ENCODE assay signal across 8 cellular contexts in genomic region chr17:30336369-30337171, GRCh38. TPM values are rescaled to one million over a fixed set of nuclear protein-coding genes. Genes with fewer than 3 reads are reported as not detected.
A peak's percentile ranks its signal among the peaks of the same experiment; 100 is the strongest.
DNase-seq lines count a peak whose midpoint lies in the region; ATAC-seq and TF ChIP-seq lines count a peak whose summit lies in the region.

No MANE protein-coding gene starts in this region.

- peaks cover 3% of the 10 kb centered on the region for H3K27me3 Mint-ChIP-seq in activated CD4-positive, alpha-beta memory T cell treated with anti-CD3 and anti-CD28 coated beads, Interleukin-2, amount 10 ng/mL, durations not matched to agents 7 days and 5 days

- H3K27me3 ChIP-seq in BJ (ENCODE audit: control insufficient read depth, insufficient read depth, low read length): no peaks in the 10 kb centered on the region
- H3K27me3 ChIP-seq in prostate gland (replicated peaks; ENCODE audit: insufficient read depth): no peaks in the 10 kb centered on the region

- peak; percentile 40; the same call in 1 of the 2 replicates for TF ChIP-seq CTCF in BJ (IDR thresholded peaks at IDR 0.05; ENCODE audit: insufficient read depth, low read depth, low read length)
- peak; percentile 65 for TF ChIP-seq CTCF in epithelial cell of esophagus (IDR thresholded peaks at IDR 0.05; ENCODE audit: insufficient read depth, low read depth, low read length, missing control alignments)
- TF ChIP-seq CTCF in prostate gland (IDR thresholded peaks at IDR 0.05): peak in 3 of 4 experiments; percentile 37 to 61 (median 51)

- intact Hi-C loops in prostate gland (cut with DNase I): no loop called here

- WGBS in prostate gland: 63% methylated on average over 8 of the region's 8 CpGs

- CTCF ChIA-PET in BJ (lab: Yijun Ruan, JAX): interaction anchor here (0.6 to 4.3 kb wide), 14 partner anchors 9 to 380 kb away, joined by 3 to 20 read pairs (median 4); no protein-coding TSS in a partner anchor
- CTCF ChIA-PET in activated CD4-positive, alpha-beta memory T cell treated with anti-CD3 and anti-CD28 coated beads, Interleukin-2, amount 10 ng/mL, durations not matched to agents 7 days and 5 days (lab: Charles Lee): interaction anchor here (0.5 to 9.5 kb wide), 43 partner anchors 9 to 1591 kb away, joined by 3 to 169 read pairs (median 6); partner anchors contain the start of genes BLMH, CPD, GOSR1 and SLC6A4

- H3K4me1 Mint-ChIP-seq in activated CD4-positive, alpha-beta memory T cell treated with anti-CD3 and anti-CD28 coated beads, Interleukin-2, amount 10 ng/mL, durations not matched to agents 7 days and 5 days: peaks cover 38% of the 10 kb centered on the region

- no peaks in the 10 kb centered on the region for H3K36me3 Mint-ChIP-seq in activated CD4-positive, alpha-beta memory T cell treated with anti-CD3 and anti-CD28 coated beads, Interleukin-2, amount 10 ng/mL, durations not matched to agents 7 days and 5 days (ENCODE audit: low read depth)

- H3K36me3 ChIP-seq in BJ (ENCODE audit: control insufficient read depth, insufficient read depth, low read length) (no peaks in the 10 kb centered on the region), prostate gland (no peaks in the 10 kb centered on the region)

- H3K27ac ChIP-seq in prostate gland: no peak overlapping the region

- peaks cover 10% of the 10 kb centered on the region for H3K4me1 ChIP-seq in prostate gland (replicated peaks)

- H3K27ac Mint-ChIP-seq in activated CD4-positive, alpha-beta memory T cell treated with anti-CD3 and anti-CD28 coated beads, Interleukin-2, amount 10 ng/mL, durations not matched to agents 7 days and 5 days: peak overlapping the region; percentile 34

- POLR2A ChIA-PET in BJ (lab: Charles Lee): no interaction called here
- POLR2A ChIA-PET in activated CD4-positive, alpha-beta memory T cell treated with anti-CD3 and anti-CD28 coated beads, Interleukin-2, amount 10 ng/mL, durations not matched to agents 7 days and 5 days (lab: Charles Lee): interaction anchor here (1.0 to 1.5 kb wide), 5 partner anchors 10 to 232 kb away, joined by 3 to 9 read pairs (median 3); partner anchors contain the start of gene BLMH

- ATAC-seq in HG03469 (IDR thresholded peaks at IDR 0.05; ENCODE audit: unreplicated experiment) (no peak), GM21367 (IDR thresholded peaks at IDR 0.05; ENCODE audit: unreplicated experiment) (no peak)

- DNase-seq in BJ (ENCODE audit: low read depth): no peak
- peak; percentile 64 for DNase-seq in HCEC 1CT
- DNase-seq in NCI-H748 treated with DMSO at 0.1 percent for 48 hours (lab: John Stamatoyannopoulos, UW): peak; percentile 96
- peak; percentile 63 for DNase-seq in activated CD4-positive, alpha-beta memory T cell treated with anti-CD3 and anti-CD28 coated beads, Interleukin-2, amount 10 ng/mL, durations not matched to agents 7 days and 5 days
- peak; percentile 75 for DNase-seq in epithelial cell of esophagus (ENCODE audit: low read depth)
- DNase-seq in prostate gland (ENCODE audit: low spot score): no peak

- no peak for TF ChIP-seq POLR2A in prostate gland (IDR thresholded peaks at IDR 0.05)

- no peak overlapping the region for H3K4me3 ChIP-seq in BJ (ENCODE audit: low read depth, low read length)
- no peak overlapping the region for H3K4me3 ChIP-seq in epithelial cell of esophagus (ENCODE audit: low read length)
- no peak overlapping the region for H3K4me3 ChIP-seq in prostate gland

- no peak overlapping the region for H3K4me3 Mint-ChIP-seq in activated CD4-positive, alpha-beta memory T cell treated with anti-CD3 and anti-CD28 coated beads, Interleukin-2, amount 10 ng/mL, durations not matched to agents 7 days and 5 days

- H3K9me3 ChIP-seq in prostate gland: no peaks in the 10 kb centered on the region

- no peaks in the 10 kb centered on the region for H3K9me3 Mint-ChIP-seq in activated CD4-positive, alpha-beta memory T cell treated with anti-CD3 and anti-CD28 coated beads, Interleukin-2, amount 10 ng/mL, durations not matched to agents 7 days and 5 days

RNA-seq across cellular contexts. Expression of gene TMIGD1, which starts 2.7 kb away (rescaled TPM):
- polyA plus RNA-seq in BJ (2011; rRNA removed): not detected in 2 replicates
- not detected in 2 replicates for polyA minus RNA-seq in BJ (2011; rRNA and poly(A)+ RNA removed)
- total RNA-seq in activated CD4-positive, alpha-beta memory T cell treated with anti-CD3 and anti-CD28 coated beads, Interleukin-2, amount 10 ng/mL, durations not matched to agents 7 days and 5 days: not detected
- not detected for total RNA-seq in prostate gland

RNA-seq across cellular contexts. Expression of gene CPD, which starts 42.2 kb away (rescaled TPM):
- polyA plus RNA-seq in BJ (2011; rRNA removed): 65.4 and 78.5 TPM in 2 replicates
- 57.2 and 59.8 TPM in 2 replicates for polyA minus RNA-seq in BJ (2011; rRNA and poly(A)+ RNA removed)
- 10 to 100 TPM; 28.7 to 32.3 TPM for total RNA-seq in activated CD4-positive, alpha-beta memory T cell treated with anti-CD3 and anti-CD28 coated beads, Interleukin-2, amount 10 ng/mL, durations not matched to agents 7 days and 5 days
- 100 to 1,000 TPM; 102 to 126 TPM for total RNA-seq in prostate gland

RNA-seq across cellular contexts. Expression of gene BLMH, which starts 44.8 kb away (rescaled TPM):
- polyA plus RNA-seq in BJ (2011; rRNA removed): 10.7 and 13.9 TPM in 2 replicates
- 8.2 and 12.8 TPM in 2 replicates for polyA minus RNA-seq in BJ (2011; rRNA and poly(A)+ RNA removed)
- 10 to 100 TPM; 47.3 to 52.8 TPM for total RNA-seq in activated CD4-positive, alpha-beta memory T cell treated with anti-CD3 and anti-CD28 coated beads, Interleukin-2, amount 10 ng/mL, durations not matched to agents 7 days and 5 days
- total RNA-seq in prostate gland: 10 to 100 TPM; 21.7 to 25.9 TPM

Comparison
In these comparisons a context has a peak if more than half of its experiments do, and no peak if none do; other contexts are left out.
1. DNase-seq: peak in HCEC 1CT (single experiment), NCI-H748 treated with DMSO at 0.1 percent for 48 hours (single experiment), activated CD4-positive, alpha-beta memory T cell treated with anti-CD3 and anti-CD28 coated beads, Interleukin-2, amount 10 ng/mL, durations not matched to agents 7 days and 5 days (single experiment) and epithelial cell of esophagus (single experiment); none in BJ (single experiment) and prostate gland (single experiment).
2. Peak in every context shown above with its lines, with median percentiles within 50 percentile points of each other: CTCF ChIP-seq.